In genomic region chr2:206920936-206921335, GRCh38 we compare ENCODE assay signal across 1 cellular context.
TF ChIP-seq lines count a peak whose summit lies in the region.

No MANE protein-coding gene starts in this region.

TF ChIP-seq in SK-N-SH treated with all-trans-retinoic acid at 6 μM for 48 hours, 23 proteins besides CTCF, POLR2A, EP300 and RAD21 (continued from another document):
- no peak for TF ChIP-seq CSRNP3 (CRISPR knock-in tag; IDR thresholded peaks at IDR 0.05)
- TF ChIP-seq SNAI2 (CRISPR knock-in tag; IDR thresholded peaks at IDR 0.05), result no peak
- no peak for TF ChIP-seq ZFP30 (CRISPR knock-in tag; IDR thresholded peaks at IDR 0.05)
- TF ChIP-seq ZFP3 (CRISPR knock-in tag; IDR thresholded peaks at IDR 0.05), result no peak
- TF ChIP-seq CREB5 (CRISPR knock-in tag; IDR thresholded peaks at IDR 0.05; ENCODE audit: low read depth), result no peak
- no peak for TF ChIP-seq CSDC2 (CRISPR knock-in tag; IDR thresholded peaks at IDR 0.05)
- TF ChIP-seq ISL1 (CRISPR knock-in tag; IDR thresholded peaks at IDR 0.05), result no peak
- no peak for TF ChIP-seq PATZ1 (CRISPR knock-in tag; IDR thresholded peaks at IDR 0.05; ENCODE audit: borderline replicate concordance)
- no peak for TF ChIP-seq BACH2 (CRISPR knock-in tag; IDR thresholded peaks at IDR 0.05; ENCODE audit: borderline replicate concordance)
- no peak for TF ChIP-seq POU6F1 (CRISPR knock-in tag; IDR thresholded peaks at IDR 0.05; ENCODE audit: borderline replicate concordance, low read depth)
- TF ChIP-seq RARB (CRISPR knock-in tag; IDR thresholded peaks at IDR 0.05), result no peak
TF ChIP-seq in SK-N-SH treated with all-trans-retinoic acid at 6 μM for 48 hours: peak in this region for 0.
